8 cellular contexts compared by ENCODE assay signal in the genomic region with DNA sequence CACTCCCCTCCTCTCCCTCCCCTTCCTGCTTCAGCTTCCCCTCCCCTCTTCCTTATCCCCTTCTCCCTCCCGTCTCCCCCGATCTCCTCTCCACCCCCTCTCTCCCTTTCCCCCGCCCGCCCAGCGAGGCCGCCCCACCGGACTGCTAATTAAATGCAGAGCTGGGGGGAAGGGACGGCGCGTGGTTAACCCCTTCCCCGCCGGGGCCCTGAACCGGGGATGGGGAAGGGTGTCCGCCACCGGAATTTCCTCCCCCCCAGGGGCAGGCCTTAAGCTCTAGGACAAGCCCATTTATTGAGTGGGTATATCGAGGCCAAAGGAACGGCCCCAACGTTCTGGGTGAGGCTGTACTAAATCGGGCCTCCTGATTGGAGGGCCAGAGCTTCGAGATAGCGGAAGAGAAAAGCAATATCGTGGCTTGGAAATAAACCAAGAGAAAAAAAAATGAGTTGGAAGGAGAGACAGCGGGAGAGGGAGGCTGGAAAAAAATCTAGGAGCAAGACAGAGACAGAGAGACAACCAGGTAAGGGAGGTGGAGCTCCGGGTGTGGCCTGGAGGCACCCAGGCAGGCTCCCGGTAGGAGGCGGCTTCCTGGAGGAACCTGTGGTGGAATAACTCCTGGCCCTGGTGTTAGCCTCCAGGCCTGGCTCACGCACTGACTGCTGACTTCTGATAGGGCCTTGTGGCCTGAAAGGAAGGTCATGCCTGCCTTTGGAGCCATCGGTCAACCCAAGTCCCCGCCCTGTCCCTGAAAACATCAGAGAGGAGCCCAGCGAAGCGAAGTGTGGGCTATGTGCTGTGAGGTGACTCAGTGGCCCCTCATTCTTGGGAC. TPM values are rescaled to one million over a fixed set of nuclear protein-coding genes. Genes with fewer than 3 reads are reported as not detected.
DNase-seq lines count a peak whose midpoint lies in the region; TF ChIP-seq lines count a peak whose summit lies in the region.

No MANE protein-coding gene starts in this region.

- no peaks in the 10 kb centered on the region for H3K36me3 Mint-ChIP-seq in activated naive CD4-positive, alpha-beta T cell treated with anti-CD3 and anti-CD28 coated beads, Interleukin-2, amount 50 U/mL, for 24 hours
- H3K36me3 Mint-ChIP-seq in glutamatergic neuron (ENCODE audit: unreplicated experiment): peaks cover 4% of the 10 kb centered on the region

- H3K4me1 ChIP-seq in neuron (ENCODE audit: insufficient read depth, low read length): peaks cover 29% of the 10 kb centered on the region

- H3K4me3 Mint-ChIP-seq in activated naive CD4-positive, alpha-beta T cell treated with anti-CD3 and anti-CD28 coated beads, Interleukin-2, amount 50 U/mL, for 24 hours: peak overlapping the region; percentile 76
- peak overlapping the region; percentile 71 for H3K4me3 Mint-ChIP-seq in glutamatergic neuron (ENCODE audit: unreplicated experiment)

- H3K4me3 ChIP-seq in neuron (ENCODE audit: low read length): peak overlapping the region; percentile 60

- no peak overlapping the region for H2AFZ ChIP-seq in neuron (ENCODE audit: low read depth, low read length)

- H3K27me3 Mint-ChIP-seq in activated naive CD4-positive, alpha-beta T cell treated with anti-CD3 and anti-CD28 coated beads, Interleukin-2, amount 50 U/mL, for 24 hours: no peaks in the 10 kb centered on the region
- H3K27me3 Mint-ChIP-seq in glutamatergic neuron (ENCODE audit: unreplicated experiment): peaks cover 8% of the 10 kb centered on the region

- peak overlapping the region; percentile 77 for H3K27ac Mint-ChIP-seq in activated naive CD4-positive, alpha-beta T cell treated with anti-CD3 and anti-CD28 coated beads, Interleukin-2, amount 50 U/mL, for 24 hours
- peak overlapping the region; percentile 80 for H3K27ac Mint-ChIP-seq in glutamatergic neuron (ENCODE audit: unreplicated experiment)

- no peaks in the 10 kb centered on the region for H3K27me3 ChIP-seq in neuron (ENCODE audit: insufficient read depth, low read length)

- H3K9me3 ChIP-seq in neuron (ENCODE audit: low read length): no peaks in the 10 kb centered on the region

- H3K36me3 ChIP-seq in neuron (ENCODE audit: insufficient read depth, low read length): no peaks in the 10 kb centered on the region

- no peak for TF ChIP-seq CTCF in glutamatergic neuron (IDR thresholded peaks at IDR 0.05; ENCODE audit: partially characterized antibody, unreplicated experiment)

- peak; percentile 83 for DNase-seq in activated CD8-positive, alpha-beta memory T cell treated with anti-CD3 and anti-CD28 coated beads for 24 hours
- no peak for DNase-seq in activated CD8-positive, alpha-beta memory T cell treated with anti-CD3 and anti-CD28 coated beads, Interleukin-2, amount 50 U/mL, for 4 hours
- DNase-seq in NCI-H226: peak; percentile 89
- DNase-seq in glutamatergic neuron: peak; percentile 65
- no peak for DNase-seq in mesenteric fat pad (ENCODE audit: low spot score)
- DNase-seq in 8988T: no peak

- no peaks in the 10 kb centered on the region for H3K9me3 Mint-ChIP-seq in activated naive CD4-positive, alpha-beta T cell treated with anti-CD3 and anti-CD28 coated beads, Interleukin-2, amount 50 U/mL, for 24 hours
- H3K9me3 Mint-ChIP-seq in glutamatergic neuron (ENCODE audit: unreplicated experiment): peaks cover 3% of the 10 kb centered on the region

- H3K4me1 Mint-ChIP-seq in activated naive CD4-positive, alpha-beta T cell treated with anti-CD3 and anti-CD28 coated beads, Interleukin-2, amount 50 U/mL, for 24 hours: peaks cover 58% of the 10 kb centered on the region
- peaks cover 6% of the 10 kb centered on the region for H3K4me1 Mint-ChIP-seq in glutamatergic neuron (ENCODE audit: low read depth, unreplicated experiment)

RNA-seq across cellular contexts. Expression of a gene that starts 11.6 kb away (rescaled TPM):
- total RNA-seq in glutamatergic neuron (ENCODE audit: unreplicated experiment) (341 TPM), mesenteric fat pad (320 TPM)

RNA-seq across cellular contexts. Expression of a gene that starts 18.8 kb away (rescaled TPM):
- total RNA-seq in glutamatergic neuron (ENCODE audit: unreplicated experiment): 23.6 TPM
- total RNA-seq in mesenteric fat pad: 2.8 TPM

RNA-seq across cellular contexts. Expression of a gene that starts 29.9 kb away (rescaled TPM):
- 137 TPM for total RNA-seq in glutamatergic neuron (ENCODE audit: unreplicated experiment)
- total RNA-seq in mesenteric fat pad: 68.4 TPM

RNA-seq across cellular contexts. Expression of a gene that starts 47.4 kb away (rescaled TPM):
- total RNA-seq in glutamatergic neuron (ENCODE audit: unreplicated experiment) (25.6 TPM), mesenteric fat pad (48.7 TPM)

Comparison
In these comparisons a context has a peak if more than half of its experiments do, and no peak if none do; other contexts are left out.
1. DNase-seq: peak in activated CD8-positive, alpha-beta memory T cell treated with anti-CD3 and anti-CD28 coated beads for 24 hours (single experiment), NCI-H226 (single experiment) and glutamatergic neuron (single experiment); none in activated CD8-positive, alpha-beta memory T cell treated with anti-CD3 and anti-CD28 coated beads, Interleukin-2, amount 50 U/mL, for 4 hours (single experiment), mesenteric fat pad (single experiment) and 8988T (single experiment).